ENCODE assay signal across 8 cellular contexts in genomic region chr17:81702934-81703746, GRCh38. TPM values are rescaled to one million over a fixed set of nuclear protein-coding genes. Genes with fewer than 3 reads are reported as not detected.
DNase-seq lines count a peak whose midpoint lies in the region; ATAC-seq and TF ChIP-seq lines count a peak whose summit lies in the region.

Gene MRPL12, plus strand, starts transcription at chr17:81703367. Its CDS starts 135 bp downstream, at chr17:81703502.

- peaks cover 38 to 93% (median 77%) of the 10 kb centered on the region in 11 experiments; a peak in 21 of 22 replicates for H4K20me1 ChIP-seq in BLaER1 treated with 17β-estradiol and CSF1 and Interleukin-3, amounts not matched to agents 10 nM and 100 nM

- H3K9ac ChIP-seq in BLaER1 treated with 17β-estradiol and CSF1 and Interleukin-3, amounts not matched to agents 10 nM and 100 nM: peak within 1 kb of the TSS; percentile 91 to 99 (median 98)
- H3K9ac ChIP-seq in liver (ENCODE audit: low read depth in 1 of 2, low read length in 2 of 2): peak within 1 kb of the TSS; percentile 48 to 89

- TF ChIP-seq RAD21 in liver (IDR thresholded peaks at IDR 0.05): peak in 1 of 2 donors; percentile 26

- H3K27me3 ChIP-seq in BLaER1 treated with 17β-estradiol and CSF1 and Interleukin-3, amounts not matched to agents 10 nM and 100 nM: no peaks in the 10 kb centered on the region
- no peaks in the 10 kb centered on the region for H3K27me3 ChIP-seq in liver (ENCODE audit: control insufficient read depth in 4 of 4, insufficient read depth in 4 of 4, low read length in 3 of 4)

- DNase-seq in NCI-H748 (lab: John Stamatoyannopoulos, UW; ENCODE audit: unreplicated experiment): peak; percentile 96
- peak; percentile 78 to 81 for DNase-seq in activated CD4-positive, alpha-beta T cell treated with anti-CD3 and anti-CD28 coated beads, Interleukin-2, amount 50 U/mL, for 4 hours
- DNase-seq in dermis microvascular lymphatic vessel endothelial cell (ENCODE audit: low read depth in 2 of 2): peak; percentile 83 to 94
- DNase-seq in stimulated activated CD4-positive, alpha-beta T cell treated with anti-CD3 and anti-CD28 coated beads, Interleukin-4, amount 100 ng/mL, for 1 hour: peak; percentile 90

- H3K4me2 ChIP-seq in BLaER1 treated with 17β-estradiol and CSF1 and Interleukin-3, amounts not matched to agents 10 nM and 100 nM: peak within 1 kb of the TSS; percentile 93 to 100 (median 98)

- ATAC-seq in GM19324 (IDR thresholded peaks at IDR 0.05; ENCODE audit: low FRiP score, unreplicated experiment) (peak; percentile 86), HG03469 (IDR thresholded peaks at IDR 0.05; ENCODE audit: unreplicated experiment) (peak; percentile 55)

- peaks cover 64 to 85% (median 82%) of the 10 kb centered on the region in 11 experiments for H3K36me3 ChIP-seq in BLaER1 treated with 17β-estradiol and CSF1 and Interleukin-3, amounts not matched to agents 10 nM and 100 nM
- peaks cover 13 to 47% (median 17%) of the 10 kb centered on the region in 4 donors for H3K36me3 ChIP-seq in liver (ENCODE audit: control insufficient read depth in 4 of 4, insufficient read depth in 3 of 4, low read depth in 1 of 4, low read length in 3 of 4)

- peaks cover 27 to 31% (median 28%) of the 10 kb centered on the region in 10 experiments for H3K4me1 ChIP-seq in BLaER1 treated with 17β-estradiol and CSF1 and Interleukin-3, amounts not matched to agents 10 nM and 100 nM
- H3K4me1 ChIP-seq in liver (ENCODE audit: control insufficient read depth in 4 of 4, insufficient read depth in 4 of 4, low read length in 3 of 4): peaks cover 7 to 41% (median 30%) of the 10 kb centered on the region in 4 donors

- no peaks in the 10 kb centered on the region for H3K9me3 ChIP-seq in BLaER1 treated with 17β-estradiol and CSF1 and Interleukin-3, amounts not matched to agents 10 nM and 100 nM (replicated peaks in 1 of 11)
- no peaks in the 10 kb centered on the region for H3K9me3 ChIP-seq in liver (ENCODE audit: control insufficient read depth in 4 of 4, low read length in 3 of 4)

- peak within 1 kb of the TSS; percentile 91 to 98 (median 96) for H3K27ac ChIP-seq in BLaER1 treated with 17β-estradiol and CSF1 and Interleukin-3, amounts not matched to agents 10 nM and 100 nM
- H3K27ac ChIP-seq in liver (ENCODE audit: low read depth in 1 of 2, low read length in 2 of 2): peak within 1 kb of the TSS; percentile 85 to 95

- TF ChIP-seq CTCF in liver (IDR thresholded peaks at IDR 0.05; ENCODE audit: low read depth, low read length, missing input control): peak; percentile 39

- peak within 1 kb of the TSS; percentile 86 to 100 (median 96) for H3K4me3 ChIP-seq in BLaER1 treated with 17β-estradiol and CSF1 and Interleukin-3, amounts not matched to agents 10 nM and 100 nM
- H3K4me3 ChIP-seq in liver (ENCODE audit: low read depth in 1 of 3, low read length in 3 of 3): peak within 1 kb of the TSS; percentile 56 to 96 (median 89)

- under 1% methylated on average over 102 of the region's 102 CpGs for WGBS in liver

TF ChIP-seq in liver, 16 proteins besides CTCF, POLR2A, EP300 and RAD21:
- peak in 1 of 2 donors; percentile 92 for TF ChIP-seq GABPA (IDR thresholded peaks at IDR 0.05 in 1 of 2, conservative IDR thresholded peaks at IDR 0.05 in 1 of 2)
- no peak for TF ChIP-seq HNF4G (IDR thresholded peaks at IDR 0.05)
- TF ChIP-seq REST (IDR thresholded peaks at IDR 0.05): no peak
- TF ChIP-seq FOXA1 (IDR thresholded peaks at IDR 0.05): no peak
- peak; percentile 69 for TF ChIP-seq RXRA (IDR thresholded peaks at IDR 0.05)
- peak; percentile 98 for TF ChIP-seq ZBTB33 (IDR thresholded peaks at IDR 0.05)
- TF ChIP-seq YY1 (IDR thresholded peaks at IDR 0.05): peak; percentile 78
- TF ChIP-seq TAF1 (conservative IDR thresholded peaks at IDR 0.05): peak; percentile 62
- TF ChIP-seq, protein P1, sequence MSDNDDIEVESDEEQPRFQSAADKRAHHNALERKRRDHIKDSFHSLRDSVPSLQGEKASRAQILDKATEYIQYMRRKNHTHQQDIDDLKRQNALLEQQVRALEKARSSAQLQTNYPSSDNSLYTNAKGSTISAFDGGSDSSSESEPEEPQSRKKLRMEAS (IDR thresholded peaks at IDR 0.05): peak; percentile 58
- TF ChIP-seq EGR1 (IDR thresholded peaks at IDR 0.05; ENCODE audit: low read depth in 2 of 2): peak in 1 of 2 donors; percentile 34
- TF ChIP-seq FOXA2 (IDR thresholded peaks at IDR 0.05): no peak
- TF ChIP-seq SP1 (IDR thresholded peaks at IDR 0.05): peak; percentile 44
- no peak for TF ChIP-seq NR2F2 (IDR thresholded peaks at IDR 0.05)
- TF ChIP-seq, protein P2, sequence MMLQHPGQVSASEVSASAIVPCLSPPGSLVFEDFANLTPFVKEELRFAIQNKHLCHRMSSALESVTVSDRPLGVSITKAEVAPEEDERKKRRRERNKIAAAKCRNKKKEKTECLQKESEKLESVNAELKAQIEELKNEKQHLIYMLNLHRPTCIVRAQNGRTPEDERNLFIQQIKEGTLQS (IDR thresholded peaks at IDR 0.05): no peak

RNA-seq across cellular contexts. Expression of gene MRPL12, which starts in this region (rescaled TPM):
- 8.7 and 8.9 TPM in 2 replicates for total RNA-seq in dermis microvascular lymphatic vessel endothelial cell
- total RNA-seq in liver: 10 to 100 TPM in 1 of 2 donors, 1 to 10 TPM in 1; 9.1 to 15.1 TPM
- 100 to 1,000 TPM; 103 to 121 TPM for polyA plus RNA-seq in liver

Comparison
In these comparisons a context has a peak if more than half of its experiments do, and no peak if none do; other contexts are left out.
1. Peak in every context shown above with its lines: DNase-seq, ATAC-seq, H3K4me3 ChIP-seq and H3K27ac ChIP-seq.